In genomic region chr11:101974771-101975170, GRCh38 we compare ENCODE assay signal across 36 cellular contexts. TPM values are rescaled to one million over a fixed set of nuclear protein-coding genes. Genes with fewer than 3 reads are reported as not detected.
"Had no signal": no experiment of that assay in that cellular context is flagged by ENCODE, and none has a peak within 500 bp of the region (broad histone marks: within the 10 kb centered on the region; RNA-seq: fewer than 3 reads in every experiment).

No MANE protein-coding gene starts in this region.

- FAIRE-seq: endothelial cell of umbilical vein had no signal

- H3K4me1 ChIP-seq: ascending aorta, breast epithelium, colonic mucosa, esophagus squamous epithelium, heart right ventricle had no signal

- H3K9me3 ChIP-seq: ascending aorta, breast epithelium, colonic mucosa, esophagus squamous epithelium had no signal

- H3K27me3 ChIP-seq: ascending aorta, breast epithelium, cardiac muscle cell, colonic mucosa, esophagus squamous epithelium, gastroesophageal sphincter, heart right ventricle had no signal

- H3K36me3 Mint-ChIP-seq: activated CD4-positive, alpha-beta memory T cell treated with anti-CD3 and anti-CD28 coated beads for 36 hours; activated CD8-positive, alpha-beta memory T cell treated with anti-CD3 and anti-CD28 coated beads, Interleukin-2, amount 10 ng/mL, durations not matched to agents 7 days and 5 days; activated naive CD4-positive, alpha-beta T cell treated with anti-CD3 and anti-CD28 coated beads, Interleukin-2, amount 10 ng/mL, durations not matched to agents 7 days and 5 days; activated naive CD4-positive, alpha-beta T cell treated with anti-CD3 and anti-CD28 coated beads, Interleukin-2, amount 50 U/mL, for 72 hours; activated naive CD8-positive, alpha-beta T cell treated with anti-CD3 and anti-CD28 coated beads, Interleukin-2, amount 10 ng/mL, durations not matched to agents 7 days and 5 days had no signal

- H3K27me3 Mint-ChIP-seq: activated CD4-positive, alpha-beta memory T cell treated with anti-CD3 and anti-CD28 coated beads for 36 hours; activated CD4-positive, alpha-beta T cell treated with anti-CD3 and anti-CD28 coated beads for 36 hours; activated CD4-positive, alpha-beta T cell treated with anti-CD3 and anti-CD28 coated beads, Interleukin-2, amount 10 ng/mL, durations not matched to agents 24 days and 14 days; activated CD8-positive, alpha-beta memory T cell treated with anti-CD3 and anti-CD28 coated beads, Interleukin-2, amount 10 ng/mL, durations not matched to agents 7 days and 5 days; activated naive CD4-positive, alpha-beta T cell treated with anti-CD3 and anti-CD28 coated beads, Interleukin-2, amount 10 ng/mL, durations not matched to agents 7 days and 5 days; activated naive CD8-positive, alpha-beta T cell treated with anti-CD3 and anti-CD28 coated beads, Interleukin-2, amount 10 ng/mL, durations not matched to agents 7 days and 5 days; activated T-cell treated with anti-CD3 and anti-CD28 coated beads, Interleukin-2, amount 50 U/mL, for 24 hours; brain had no signal

- H3K27ac ChIP-seq: ascending aorta, breast epithelium, cardiac muscle cell, colonic mucosa, epithelial cell of prostate, esophagus squamous epithelium, gastroesophageal sphincter, heart right ventricle had no signal

- H3K4me1 Mint-ChIP-seq: activated CD4-positive, alpha-beta T cell treated with anti-CD3 and anti-CD28 coated beads for 36 hours; activated CD4-positive, alpha-beta T cell treated with anti-CD3 and anti-CD28 coated beads, Interleukin-2, amount 10 ng/mL, durations not matched to agents 24 days and 14 days; activated CD8-positive, alpha-beta memory T cell treated with anti-CD3 and anti-CD28 coated beads, Interleukin-2, amount 10 ng/mL, durations not matched to agents 7 days and 5 days; activated naive CD4-positive, alpha-beta T cell treated with anti-CD3 and anti-CD28 coated beads, Interleukin-2, amount 10 ng/mL, durations not matched to agents 7 days and 5 days; activated naive CD8-positive, alpha-beta T cell treated with anti-CD3 and anti-CD28 coated beads, Interleukin-2, amount 10 ng/mL, durations not matched to agents 7 days and 5 days; brain had no signal

- ATAC-seq: activated CD4-positive, alpha-beta T cell treated with anti-CD3 and anti-CD28 coated beads for 36 hours; activated CD8-positive, alpha-beta memory T cell treated with anti-CD3 and anti-CD28 coated beads, Interleukin-2, amount 10 ng/mL, durations not matched to agents 7 days and 5 days; activated CD8-positive, alpha-beta T cell treated with anti-CD3 and anti-CD28 coated beads, Interleukin-2, amount 10 ng/mL, durations not matched to agents 7 days and 5 days; activated naive CD4-positive, alpha-beta T cell treated with anti-CD3 and anti-CD28 coated beads, Interleukin-2, amount 50 U/mL, for 72 hours; activated T-cell treated with anti-CD3 and anti-CD28 coated beads, Interleukin-2, amount 50 U/mL, for 72 hours; gastroesophageal sphincter; heart right ventricle had no signal

- H3K36me3 ChIP-seq: breast epithelium, cardiac muscle cell, colonic mucosa, esophagus squamous epithelium had no signal

- DNase-seq: activated CD4-positive, alpha-beta memory T cell treated with anti-CD3 and anti-CD28 coated beads for 36 hours; activated CD4-positive, alpha-beta T cell treated with anti-CD3 and anti-CD28 coated beads for 36 hours; activated CD4-positive, alpha-beta T cell treated with anti-CD3 and anti-CD28 coated beads, Interleukin-2, amount 10 ng/mL, durations not matched to agents 24 days and 14 days; activated CD4-positive, CD25-positive, alpha-beta regulatory T cell; activated CD4-positive, CD25-positive, alpha-beta regulatory T cell treated with anti-CD3 and anti-CD28 coated beads, Interleukin-2, amount 50 U/mL, for 72 hours; activated CD8-positive, alpha-beta memory T cell treated with anti-CD3 and anti-CD28 coated beads, Interleukin-2, amount 10 ng/mL, durations not matched to agents 7 days and 5 days; activated CD8-positive, alpha-beta memory T cell treated with anti-CD3 and anti-CD28 coated beads, Interleukin-2, amount 50 U/mL, for 4 hours; activated CD8-positive, alpha-beta T cell treated with anti-CD3 and anti-CD28 coated beads, Interleukin-2, amount 10 ng/mL, durations not matched to agents 7 days and 5 days; activated gamma-delta T cell; activated naive CD4-positive, alpha-beta T cell; activated naive CD4-positive, alpha-beta T cell treated with anti-CD3 and anti-CD28 coated beads, Interleukin-2, amount 10 ng/mL, durations not matched to agents 7 days and 5 days; activated naive CD8-positive, alpha-beta T cell treated with anti-CD3 and anti-CD28 coated beads, Interleukin-2, amount 10 ng/mL, durations not matched to agents 7 days and 5 days; activated T-cell treated with anti-CD3 and anti-CD28 coated beads, Interleukin-2, amount 50 U/mL, for 24 hours; activated T-cell treated with anti-CD3 and anti-CD28 coated beads, Interleukin-2, amount 50 U/mL, for 72 hours; central memory CD4-positive, alpha-beta T cell; cerebellar nuclear complex; colonic mucosa; effector CD8-positive, alpha-beta T cell; esophagus squamous epithelium; foreskin melanocyte; heart right ventricle; hippocampal formation; T1000 had no signal

- H3K27ac Mint-ChIP-seq: activated CD4-positive, alpha-beta memory T cell treated with anti-CD3 and anti-CD28 coated beads for 36 hours; activated CD4-positive, alpha-beta T cell treated with anti-CD3 and anti-CD28 coated beads for 36 hours; activated CD4-positive, alpha-beta T cell treated with anti-CD3 and anti-CD28 coated beads, Interleukin-2, amount 10 ng/mL, durations not matched to agents 24 days and 14 days; activated CD8-positive, alpha-beta memory T cell treated with anti-CD3 and anti-CD28 coated beads, Interleukin-2, amount 10 ng/mL, durations not matched to agents 7 days and 5 days; activated CD8-positive, alpha-beta T cell treated with anti-CD3 and anti-CD28 coated beads, Interleukin-2, amount 10 ng/mL, durations not matched to agents 7 days and 5 days; activated naive CD4-positive, alpha-beta T cell treated with anti-CD3 and anti-CD28 coated beads, Interleukin-2, amount 10 ng/mL, durations not matched to agents 7 days and 5 days; activated naive CD4-positive, alpha-beta T cell treated with anti-CD3 and anti-CD28 coated beads, Interleukin-2, amount 50 U/mL, for 72 hours; activated naive CD8-positive, alpha-beta T cell treated with anti-CD3 and anti-CD28 coated beads, Interleukin-2, amount 10 ng/mL, durations not matched to agents 7 days and 5 days; activated T-cell treated with anti-CD3 and anti-CD28 coated beads, Interleukin-2, amount 50 U/mL, for 24 hours; activated T-cell treated with anti-CD3 and anti-CD28 coated beads, Interleukin-2, amount 50 U/mL, for 72 hours; T-helper 2 cell treated with Interferon-gamma antibody and Interleukin-4, amounts not matched to agents 5 μg/mL and 100 μg/mL, for 36 hours had no signal

- H3K9me3 Mint-ChIP-seq: activated CD4-positive, alpha-beta T cell treated with anti-CD3 and anti-CD28 coated beads, Interleukin-2, amount 10 ng/mL, durations not matched to agents 24 days and 14 days; activated naive CD4-positive, alpha-beta T cell treated with anti-CD3 and anti-CD28 coated beads, Interleukin-2, amount 10 ng/mL, durations not matched to agents 7 days and 5 days; activated naive CD4-positive, alpha-beta T cell treated with anti-CD3 and anti-CD28 coated beads, Interleukin-2, amount 50 U/mL, for 72 hours; activated naive CD8-positive, alpha-beta T cell treated with anti-CD3 and anti-CD28 coated beads, Interleukin-2, amount 10 ng/mL, durations not matched to agents 7 days and 5 days; activated T-cell treated with anti-CD3 and anti-CD28 coated beads, Interleukin-2, amount 50 U/mL, for 24 hours; activated T-cell treated with anti-CD3 and anti-CD28 coated beads, Interleukin-2, amount 50 U/mL, for 72 hours; brain; T-helper 2 cell treated with Interferon-gamma antibody and Interleukin-4, amounts not matched to agents 5 μg/mL and 100 μg/mL, for 36 hours had no signal

- H3K4me3 Mint-ChIP-seq: activated CD4-positive, alpha-beta memory T cell treated with anti-CD3 and anti-CD28 coated beads for 36 hours; activated CD4-positive, alpha-beta T cell treated with anti-CD3 and anti-CD28 coated beads for 36 hours; activated CD4-positive, alpha-beta T cell treated with anti-CD3 and anti-CD28 coated beads, Interleukin-2, amount 10 ng/mL, durations not matched to agents 24 days and 14 days; activated CD8-positive, alpha-beta memory T cell treated with anti-CD3 and anti-CD28 coated beads, Interleukin-2, amount 10 ng/mL, durations not matched to agents 7 days and 5 days; activated CD8-positive, alpha-beta T cell treated with anti-CD3 and anti-CD28 coated beads, Interleukin-2, amount 10 ng/mL, durations not matched to agents 7 days and 5 days; activated naive CD4-positive, alpha-beta T cell treated with anti-CD3 and anti-CD28 coated beads, Interleukin-2, amount 10 ng/mL, durations not matched to agents 7 days and 5 days; activated naive CD8-positive, alpha-beta T cell treated with anti-CD3 and anti-CD28 coated beads, Interleukin-2, amount 10 ng/mL, durations not matched to agents 7 days and 5 days; activated T-cell treated with anti-CD3 and anti-CD28 coated beads, Interleukin-2, amount 50 U/mL, for 24 hours; activated T-cell treated with anti-CD3 and anti-CD28 coated beads, Interleukin-2, amount 50 U/mL, for 72 hours; brain; T-helper 2 cell treated with Interferon-gamma antibody and Interleukin-4, amounts not matched to agents 5 μg/mL and 100 μg/mL, for 36 hours had no signal

- H3K4me3 ChIP-seq: ascending aorta, breast epithelium, cardiac muscle cell, colonic mucosa, esophagus squamous epithelium, gastroesophageal sphincter, heart right ventricle had no signal

RNA-seq across cellular contexts. Expression of gene ANGPTL5, which starts 58.4 kb away (rescaled TPM):
- total RNA-seq: activated CD4-positive, alpha-beta memory T cell treated with anti-CD3 and anti-CD28 coated beads for 36 hours; activated CD4-positive, alpha-beta T cell treated with anti-CD3 and anti-CD28 coated beads for 36 hours; activated CD4-positive, alpha-beta T cell treated with anti-CD3 and anti-CD28 coated beads, Interleukin-2, amount 10 ng/mL, durations not matched to agents 24 days and 14 days; activated CD8-positive, alpha-beta memory T cell treated with anti-CD3 and anti-CD28 coated beads for 36 hours; activated CD8-positive, alpha-beta memory T cell treated with anti-CD3 and anti-CD28 coated beads, Interleukin-2, amount 10 ng/mL, durations not matched to agents 7 days and 5 days; activated CD8-positive, alpha-beta T cell treated with anti-CD3 and anti-CD28 coated beads, Interleukin-2, amount 10 ng/mL, durations not matched to agents 7 days and 5 days; activated naive CD4-positive, alpha-beta T cell treated with anti-CD3 and anti-CD28 coated beads, Interleukin-2, amount 50 U/mL, for 72 hours; activated naive CD8-positive, alpha-beta T cell treated with anti-CD3 and anti-CD28 coated beads, Interleukin-2, amount 10 ng/mL, durations not matched to agents 7 days and 5 days; activated T-cell treated with anti-CD3 and anti-CD28 coated beads, Interleukin-2, amount 50 U/mL, for 72 hours; ascending aorta; cardiac muscle cell; colonic mucosa; dermis microvascular lymphatic vessel endothelial cell; endothelial cell of umbilical vein; fibroblast of villous mesenchyme; glomerular endothelial cell had no signal
- polyA plus RNA-seq: cardiac muscle cell had no signal
